ENCODE assay signal across 8 cellular contexts in the genomic region with DNA sequence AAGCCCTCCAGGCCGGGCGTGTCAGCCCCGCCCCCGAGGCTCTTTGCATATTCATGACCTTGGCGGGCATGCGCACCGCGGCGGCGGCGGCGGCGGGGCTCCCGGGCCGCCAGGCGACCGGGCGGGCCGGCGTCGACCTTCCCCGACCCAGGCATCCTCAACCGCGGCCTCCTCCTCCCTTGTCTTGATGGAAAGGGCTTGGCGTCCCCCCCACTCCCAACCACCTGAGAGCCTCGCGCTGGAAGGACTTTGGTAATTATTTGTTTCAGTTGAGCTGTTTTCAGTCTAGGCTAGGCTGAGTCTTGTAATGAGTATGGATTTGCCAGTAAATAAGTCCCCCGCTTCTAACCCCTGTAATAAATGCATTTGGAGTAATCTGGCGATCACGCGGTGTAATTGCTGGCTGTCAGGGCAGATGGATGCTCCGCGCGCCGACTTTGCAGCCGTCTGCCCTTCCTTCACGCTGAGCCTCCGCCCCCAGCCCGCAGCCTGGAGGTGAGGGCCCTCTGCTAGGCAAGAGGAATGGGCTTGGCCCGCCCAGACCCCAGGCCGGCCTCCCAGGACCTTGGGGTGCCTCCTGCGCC. TPM values are rescaled to one million over a fixed set of nuclear protein-coding genes. Genes with fewer than 3 reads are reported as not detected.
DNase-seq lines count a peak whose midpoint lies in the region; ATAC-seq and TF ChIP-seq lines count a peak whose summit lies in the region.

No MANE protein-coding gene starts in this region.

- peak overlapping the region; percentile 34 for H2AFZ ChIP-seq in neuron (ENCODE audit: low read depth, low read length)

- H3K4me3 ChIP-seq in esophagus squamous epithelium: peak overlapping the region in 3 of 4 donors; percentile 23 to 59 (median 38)
- peak overlapping the region; percentile 43 for H3K4me3 ChIP-seq in neuron (ENCODE audit: low read length)
- peak overlapping the region; percentile 51 to 60 (median 56) for H3K4me3 ChIP-seq in subcutaneous abdominal adipose tissue (ENCODE audit: low read depth in 1 of 5, low read length in 5 of 5)

- H3K36me3 ChIP-seq in esophagus squamous epithelium (no peaks in the 10 kb centered on the region), neuron (ENCODE audit: insufficient read depth, low read length) (no peaks in the 10 kb centered on the region), subcutaneous abdominal adipose tissue (ENCODE audit: control insufficient read depth in 5 of 5, insufficient read depth in 5 of 5, low read length in 5 of 5) (no peaks in the 10 kb centered on the region)

- intact Hi-C loops in esophagus squamous epithelium (cut with DNase I): no loop called here

- H3K27ac ChIP-seq in esophagus squamous epithelium (no peak overlapping the region), subcutaneous abdominal adipose tissue (ENCODE audit: low read depth, low read length) (no peak overlapping the region)

- WGBS in esophagus squamous epithelium, 2 donors: 5 to 42% methylated on average over 2 to 10 of the region's 42 CpGs

- TF ChIP-seq CTCF in esophagus squamous epithelium (IDR thresholded peaks at IDR 0.05): no peak

- peak; percentile 52 for DNase-seq in ELR (ENCODE audit: low read depth)
- peak; percentile 74 for DNase-seq in NCI-H1694 treated with DMSO at 0.1 percent for 48 hours (lab: John Stamatoyannopoulos, UW)
- peak; percentile 59 for DNase-seq in activated CD8-positive, alpha-beta memory T cell treated with anti-CD3 and anti-CD28 coated beads, Interleukin-2, amount 50 U/mL, for 4 hours
- no peak for DNase-seq in esophagus squamous epithelium (lab: John Stamatoyannopoulos, UW)
- no peak for DNase-seq in NCI-H1048 (lab: John Stamatoyannopoulos, UW)

- H3K9me3 ChIP-seq in esophagus squamous epithelium: no peaks in the 10 kb centered on the region
- no peaks in the 10 kb centered on the region for H3K9me3 ChIP-seq in neuron (ENCODE audit: low read length)
- no peaks in the 10 kb centered on the region for H3K9me3 ChIP-seq in subcutaneous abdominal adipose tissue (ENCODE audit: control insufficient read depth in 5 of 5, low read length in 5 of 5)

- H3K4me1 ChIP-seq in esophagus squamous epithelium (peaks cover 0 to 28% (median 5%) of the 10 kb centered on the region in 3 donors), neuron (ENCODE audit: insufficient read depth, low read length) (peaks cover 26% of the 10 kb centered on the region), subcutaneous abdominal adipose tissue (ENCODE audit: control insufficient read depth in 5 of 5, insufficient read depth in 5 of 5, low read length in 5 of 5) (peaks cover 0 to 13% (median 11%) of the 10 kb centered on the region in 5 donors)

- H3K27me3 ChIP-seq in esophagus squamous epithelium (peaks cover 0 to 29% (median 0%) of the 10 kb centered on the region in 4 donors), neuron (ENCODE audit: insufficient read depth, low read length) (peaks cover 2% of the 10 kb centered on the region), subcutaneous abdominal adipose tissue (ENCODE audit: control insufficient read depth in 5 of 5, insufficient read depth in 4 of 5, low read length in 5 of 5) (peaks cover 3 to 14% (median 10%) of the 10 kb centered on the region in 5 donors)

- no peak for TF ChIP-seq POLR2A in esophagus squamous epithelium (IDR thresholded peaks at IDR 0.05)

- ATAC-seq in GM18909 (IDR thresholded peaks at IDR 0.05; ENCODE audit: poor library complexity, unreplicated experiment): no peak

- peak overlapping the region in 3 of 5 donors; percentile 42 to 71 (median 65) for H3K9ac ChIP-seq in subcutaneous abdominal adipose tissue (ENCODE audit: low read length in 5 of 5)

RNA-seq across cellular contexts. Expression of a gene that starts 25.2 kb away (rescaled TPM):
- under 1 TPM in 3 of 4 donors, not detected in 1; 0.06 to 0.19 (median 0.08) TPM for total RNA-seq in esophagus squamous epithelium

Comparison
In these comparisons a context has a peak if more than half of its experiments do, and no peak if none do; other contexts are left out.
1. DNase-seq: peak in ELR (single experiment), NCI-H1694 treated with DMSO at 0.1 percent for 48 hours (single experiment) and activated CD8-positive, alpha-beta memory T cell treated with anti-CD3 and anti-CD28 coated beads, Interleukin-2, amount 50 U/mL, for 4 hours (single experiment); none in esophagus squamous epithelium (single experiment) and NCI-H1048 (single experiment).
2. Peak in every context shown above with its lines, with median percentiles within 50 percentile points of each other: H3K4me3 ChIP-seq.